Comparison of ENCODE assay signal across 22 cellular contexts in the genomic region with DNA sequence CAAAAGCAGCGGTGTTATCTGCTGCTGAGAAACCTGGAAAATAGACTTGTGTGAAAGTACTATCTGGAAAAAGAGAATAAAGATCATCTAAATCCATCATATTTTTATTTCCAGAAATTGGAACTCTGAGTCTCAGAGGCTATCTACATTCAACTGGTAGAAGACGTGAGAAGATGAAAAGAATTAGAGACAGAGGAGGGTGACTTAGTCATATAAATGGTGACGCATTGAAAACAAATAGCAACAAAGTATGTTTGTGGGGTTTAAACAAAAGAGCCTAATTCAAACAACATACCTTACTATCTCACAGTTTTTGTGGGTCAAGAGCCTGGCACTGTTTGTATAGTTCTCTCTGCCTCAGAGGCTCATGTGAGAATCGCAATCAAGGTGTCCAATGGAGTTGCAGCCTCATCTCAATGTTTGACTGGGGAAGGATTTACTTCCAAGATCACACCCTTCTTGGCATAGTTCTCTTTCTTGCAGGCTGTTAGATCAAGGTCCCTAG.
"Had no signal": no experiment of that assay in that cellular context is flagged by ENCODE, and none has a peak within 500 bp of the region (broad histone marks: within the 10 kb centered on the region; RNA-seq: fewer than 3 reads in every experiment).

No MANE protein-coding gene starts in this region.

- H3K27me3 ChIP-seq: MG63, SJSA1 had no signal

- H3K9me3 ChIP-seq: MG63, SJSA1 had no signal

- H3K4me3 Mint-ChIP-seq: T-helper 1 cell treated with Interleukin-12 subunit alpha and Interleukin-12 subunit beta and Interleukin-4 antibody, amounts not matched to agents 30 μg/mL and 1 μg/mL, for 36 hours had no signal

- H3K9me3 Mint-ChIP-seq: T-helper 1 cell treated with Interleukin-12 subunit alpha and Interleukin-12 subunit beta and Interleukin-4 antibody, amounts not matched to agents 30 μg/mL and 1 μg/mL, for 36 hours had no signal

- FAIRE-seq: RCC 7860 had no signal

- H3K27ac Mint-ChIP-seq: T-helper 1 cell treated with Interleukin-12 subunit alpha and Interleukin-12 subunit beta and Interleukin-4 antibody, amounts not matched to agents 30 μg/mL and 1 μg/mL, for 36 hours had no signal

- DNase-seq: KBM-7, MG63, NCI-H1092, NCI-H1105 treated with DMSO at 0.1 percent for 48 hours, NCI-H1417 treated with DMSO at 0.1 percent for 48 hours, NCI-H146, NCI-H1694 treated with DMSO at 0.1 percent for 48 hours, NCI-H1930, NCI-H2081, NCI-H2107, NCI-H2227 treated with DMSO at 0.1 percent for 48 hours, NCI-H524, NCI-H69, NCI-H774, Right ventricle myocardium superior, RPMI8226, SIG-M5 had no signal

- H3K4me1 ChIP-seq: SJSA1 had no signal

- H3K4me3 ChIP-seq: MG63, SJSA1, SK-N-MC had no signal

- H3K27ac ChIP-seq: HL-60, SJSA1, SK-N-MC had no signal

- H3K36me3 ChIP-seq: MG63, SJSA1 had no signal
